Comparison of ENCODE assay signal across 8 cellular contexts in the genomic region with DNA sequence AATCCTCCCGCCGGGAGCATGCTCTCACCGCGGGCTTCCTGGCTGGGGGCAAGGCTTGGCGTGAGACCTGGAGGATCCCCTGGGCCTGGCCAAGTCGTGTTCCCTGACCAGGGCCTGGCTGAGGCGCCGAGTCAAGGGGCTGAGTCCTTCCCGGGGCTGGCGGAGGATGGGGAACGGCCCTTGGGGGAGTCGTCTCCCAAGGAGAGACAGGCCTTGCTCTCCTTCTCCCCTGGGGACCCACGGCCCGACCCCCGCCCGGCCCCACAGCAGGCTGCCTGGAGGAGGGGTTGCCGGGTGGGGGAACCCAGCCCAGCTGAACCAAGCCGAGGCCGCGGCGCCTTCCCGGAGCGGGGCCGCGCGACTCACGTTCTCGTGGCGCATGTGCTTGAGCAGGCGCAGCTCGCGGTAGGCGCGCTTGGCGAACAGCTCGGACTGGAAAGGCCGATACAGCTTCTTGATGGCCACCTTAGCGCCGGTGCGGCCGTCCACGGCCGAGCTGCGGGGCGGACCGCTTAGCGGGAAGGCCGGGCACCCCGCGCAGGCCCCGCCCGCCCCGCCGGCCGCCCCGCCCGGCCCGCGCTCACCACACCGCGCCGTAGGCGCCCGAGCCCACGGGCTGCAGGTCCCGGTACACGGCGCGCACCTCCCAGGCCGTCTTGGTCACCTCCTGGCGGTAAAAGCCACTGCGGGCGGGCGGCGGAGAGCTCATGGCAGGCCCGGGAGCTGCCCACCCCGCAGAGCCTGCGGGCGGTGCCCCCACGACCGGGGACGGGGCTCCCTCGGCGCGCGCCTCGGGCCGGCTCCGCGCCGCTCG. TPM values are rescaled to one million over a fixed set of nuclear protein-coding genes. Genes with fewer than 3 reads are reported as not detected.
DNase-seq lines count a peak whose midpoint lies in the region; ATAC-seq and TF ChIP-seq lines count a peak whose summit lies in the region.

No MANE protein-coding gene starts in this region.

- no peaks in the 10 kb centered on the region for H3K9me2 ChIP-seq in OCI-LY1 (ENCODE audit: low read depth, low read length)

- H3K27ac ChIP-seq in OCI-LY1 (ENCODE audit: low read depth, low read length, poor library complexity, severe bottlenecking) = peak overlapping the region; percentile 47

- H3K27me3 Mint-ChIP-seq in brain = no peaks in the 10 kb centered on the region

- no peak overlapping the region for H2AFZ ChIP-seq in OCI-LY1 (ENCODE audit: low read length)

- peaks cover 5% of the 10 kb centered on the region for H3K4me1 Mint-ChIP-seq in brain

- peaks cover 29% of the 10 kb centered on the region for H3K36me3 ChIP-seq in OCI-LY1 (ENCODE audit: insufficient read depth, low read length)

- no peak for TF ChIP-seq CTCF in OCI-LY1 (IDR thresholded peaks at IDR 0.05; ENCODE audit: low read length)
- no peak for TF ChIP-seq CTCF in brain (conservative IDR thresholded peaks at IDR 0.05)

- DNase-seq in Ammon's horn (ENCODE audit: low spot score) = peak; percentile 69
- DNase-seq in GM19238 (ENCODE audit: insufficient read length, low spot score) = peak; percentile 76
- peak; percentile 86 for DNase-seq in iris pigment epithelial cell (ENCODE audit: low read depth)
- DNase-seq in stimulated activated CD4-positive, alpha-beta T cell treated with anti-CD3 and anti-CD28 coated beads, Interleukin-4, amount 100 ng/mL, for 1 hour = peak; percentile 40

- no peaks in the 10 kb centered on the region for H3F3A ChIP-seq in OCI-LY1 (ENCODE audit: insufficient read depth, low read length)

- H3K4me2 ChIP-seq in OCI-LY1 (ENCODE audit: low read length) = peak overlapping the region; percentile 92

- ATAC-seq in GM18858 (IDR thresholded peaks at IDR 0.05; ENCODE audit: unreplicated experiment) (no peak), HG03342 (IDR thresholded peaks at IDR 0.05; ENCODE audit: unreplicated experiment) (no peak)

- peak overlapping the region; percentile 51 to 80 (median 77) for H3K4me3 Mint-ChIP-seq in brain

- H3K9me3 ChIP-seq in OCI-LY1 (ENCODE audit: low read length) = no peaks in the 10 kb centered on the region

- H3K79me2 ChIP-seq in OCI-LY1 (ENCODE audit: insufficient read depth, low read length) = peaks cover 4% of the 10 kb centered on the region; the same call in 1 of the 2 replicates

- no peaks in the 10 kb centered on the region for H3K27me3 ChIP-seq in OCI-LY1 (ENCODE audit: insufficient read depth, low read length)

- H4K20me1 ChIP-seq in OCI-LY1 (ENCODE audit: insufficient read depth, low read length) = no peaks in the 10 kb centered on the region

- H3K4me3 ChIP-seq in OCI-LY1 (ENCODE audit: low read depth, low read length, poor library complexity, severe bottlenecking) = peak overlapping the region; percentile 88

- peak overlapping the region; percentile 84 for H3K9ac ChIP-seq in OCI-LY1 (ENCODE audit: low read length)

- no peaks in the 10 kb centered on the region for H3K9me3 Mint-ChIP-seq in brain

- peak overlapping the region in 3 of 5 experiments; percentile 9 to 67 (median 60) for H3K27ac Mint-ChIP-seq in brain

- H3K4me1 ChIP-seq in OCI-LY1 (ENCODE audit: insufficient read depth, low read length, severe bottlenecking) = peaks cover 24% of the 10 kb centered on the region

- no peaks in the 10 kb centered on the region for H3K36me3 Mint-ChIP-seq in brain

RNA-seq across cellular contexts. Expression of a gene that starts 0.5 kb away (rescaled TPM):
- polyA plus RNA-seq in brain (ENCODE audit: insufficient read depth, low read depth, low replicate concordance) = 26.7 TPM

RNA-seq across cellular contexts. Expression of a gene that starts 9.2 kb away (rescaled TPM):
- polyA plus RNA-seq in brain (ENCODE audit: insufficient read depth, low read depth, low replicate concordance) = 19.1 TPM

RNA-seq across cellular contexts. Expression of a gene that starts 9.9 kb away (rescaled TPM):
- polyA plus RNA-seq in brain (ENCODE audit: insufficient read depth, low read depth, low replicate concordance) = 14.3 TPM

RNA-seq across cellular contexts. Expression of a gene that starts 16.2 kb away (rescaled TPM):
- polyA plus RNA-seq in brain (ENCODE audit: insufficient read depth, low read depth, low replicate concordance) = 14.4 TPM

RNA-seq across cellular contexts. Expression of a gene that starts 46.4 kb away (rescaled TPM):
- 80.1 TPM for polyA plus RNA-seq in brain (ENCODE audit: insufficient read depth, low read depth, low replicate concordance)
